Comparison of ENCODE assay signal across 17 cellular contexts in the genomic region with DNA sequence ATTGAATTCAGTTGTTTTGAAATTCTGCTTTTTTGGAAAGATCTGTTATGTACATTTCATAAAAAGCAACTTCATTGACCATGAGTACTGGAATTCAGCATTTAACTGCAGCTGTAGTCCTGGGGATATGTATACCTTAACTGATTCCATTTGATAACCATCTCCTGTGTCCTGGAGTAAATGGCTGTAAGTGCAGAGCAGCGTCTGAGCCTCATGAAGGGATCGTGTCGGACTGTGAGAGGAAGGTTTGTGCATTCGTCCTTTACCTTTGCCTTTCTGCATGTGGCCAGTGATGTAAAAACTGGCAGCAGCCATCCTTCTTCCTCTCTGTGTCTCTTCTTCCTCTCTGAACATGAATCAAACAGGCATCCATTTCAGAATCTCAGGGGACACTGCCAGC.
DNase-seq lines count a peak whose midpoint lies in the region; ATAC-seq, FAIRE-seq and TF ChIP-seq lines count a peak whose summit lies in the region.
"Had no signal": no experiment of that assay in that cellular context is flagged by ENCODE, and none has a peak within 500 bp of the region (broad histone marks: within the 10 kb centered on the region; RNA-seq: fewer than 3 reads in every experiment).

No MANE protein-coding gene starts in this region.

- TF ChIP-seq POLR2A in HepG2 (IDR thresholded peaks at IDR 0.05; ENCODE audit: insufficient read depth in 1 of 2, low read depth in 2 of 2, low read length in 2 of 2): no peak

- peaks cover 22% of the 10 kb centered on the region for H3K4me1 Mint-ChIP-seq in endodermal cell

- POLR2A ChIA-PET in HEK293 (lab: Yijun Ruan, JAX) (no interaction called here), HepG2 (lab: Yijun Ruan, JAX) (no interaction called here)

- H3K36me3 Mint-ChIP-seq in endodermal cell (ENCODE audit: low read depth): peaks cover 2% of the 10 kb centered on the region

- H3K27me3 ChIP-seq in HepG2 (ENCODE audit: control insufficient read depth in 1 of 2, insufficient read depth in 2 of 2, low read length in 2 of 2): no peaks in the 10 kb centered on the region
- H3K27me3 ChIP-seq in smooth muscle cell (ENCODE audit: low read depth): no peaks in the 10 kb centered on the region
- no peaks in the 10 kb centered on the region for H3K27me3 ChIP-seq in aorta (ENCODE audit: control insufficient read depth in 1 of 2, insufficient read depth in 2 of 2, low read length in 1 of 2)
- H3K27me3 ChIP-seq in endodermal cell (ENCODE audit: control insufficient read depth, insufficient read depth, low read length, poor library complexity, severe bottlenecking): peaks cover 55% of the 10 kb centered on the region
- H3K27me3 ChIP-seq: SJSA1 had no signal

- H3K27ac ChIP-seq in HEK293 (ENCODE audit: extremely low read depth, low read depth, low read length) (no peak overlapping the region), angular gyrus (ENCODE audit: low read depth, low read length) (peak overlapping the region; percentile 86), HepG2 (ENCODE audit: extremely low read length, insufficient read depth, low read length) (peak overlapping the region; percentile 85), smooth muscle cell (ENCODE audit: low read depth) (peak overlapping the region; percentile 64), aorta (ENCODE audit: low read depth in 1 of 2, low read length in 2 of 2) (peak overlapping the region in 1 of 2 donors; percentile 72), endodermal cell (ENCODE audit: low read depth, low read length) (no peak overlapping the region)
- H3K27ac ChIP-seq: HL-60, lower lobe of right lung, SJSA1 had no signal

- H4K20me1 ChIP-seq in HepG2 (ENCODE audit: insufficient read depth, low read length) (peaks cover 3% of the 10 kb centered on the region; the same call in 1 of the 2 replicates), smooth muscle cell (ENCODE audit: low read depth) (peaks cover 97% of the 10 kb centered on the region)

- H3K4me3 ChIP-seq in HEK293 (ENCODE audit: low read depth, low read length): no peak overlapping the region
- no peak overlapping the region for H3K4me3 ChIP-seq in HepG2 (replicated peaks in 1 of 3; ENCODE audit: insufficient read depth in 1 of 3, low read depth in 2 of 3, low read length in 3 of 3)
- no peak overlapping the region for H3K4me3 ChIP-seq in smooth muscle cell
- H3K4me3 ChIP-seq in foreskin fibroblast (ENCODE audit: low read depth in 1 of 2, low read length in 2 of 2): no peak overlapping the region
- H3K4me3 ChIP-seq in aorta (ENCODE audit: low read length in 2 of 2): no peak overlapping the region
- H3K4me3 ChIP-seq in endodermal cell (ENCODE audit: low read length): no peak overlapping the region
- H3K4me3 ChIP-seq: lower lobe of right lung, SJSA1 had no signal

- H3K4me1 ChIP-seq in HEK293 (ENCODE audit: control insufficient read depth, insufficient read depth, low read length) (peaks cover 10% of the 10 kb centered on the region; the same call in 1 of the 2 replicates), HepG2 (ENCODE audit: insufficient read depth, low read length) (peaks cover 91% of the 10 kb centered on the region), smooth muscle cell (ENCODE audit: low read depth) (peaks cover 23% of the 10 kb centered on the region), aorta (ENCODE audit: control insufficient read depth in 1 of 2, insufficient read depth in 2 of 2, low read length in 2 of 2) (peaks cover 7 to 9% of the 10 kb centered on the region in 2 donors), endodermal cell (ENCODE audit: control insufficient read depth, insufficient read depth, low read length) (peaks cover 24% of the 10 kb centered on the region)

- WGBS in HepG2 (ENCODE audit: low lambda C conversion rate): 67% methylated on average over 4 of the region's 4 CpGs
- WGBS in smooth muscle cell (ENCODE audit: low lambda C conversion rate): 64% methylated on average over 4 of the region's 4 CpGs
- WGBS in aorta, 2 donors: 6 to 12% methylated on average over 4 of the region's 4 CpGs
- 92 to 96% methylated on average over 2 to 4 of the region's 4 CpGs for WGBS in endodermal cell (ENCODE audit: insufficient coverage in 1 of 2, insufficient read length in 1 of 2), 2 experiments

- H3K36me3 ChIP-seq in HEK293 (ENCODE audit: control insufficient read depth in 2 of 2, insufficient read depth in 1 of 2, low read length in 2 of 2) (no peaks in the 10 kb centered on the region), HepG2 (replicated peaks in 1 of 2; ENCODE audit: control insufficient read depth in 1 of 2, insufficient read depth in 2 of 2, low read length in 2 of 2) (peaks cover 6 to 36% of the 10 kb centered on the region in 2 experiments), smooth muscle cell (ENCODE audit: low read depth) (no peaks in the 10 kb centered on the region), aorta (ENCODE audit: control insufficient read depth in 1 of 2, insufficient read depth in 2 of 2, low read length in 1 of 2) (no peaks in the 10 kb centered on the region), endodermal cell (ENCODE audit: control insufficient read depth, insufficient read depth, low read length) (no peaks in the 10 kb centered on the region)

- no peak overlapping the region for H3K4me3 Mint-ChIP-seq in endodermal cell
- H3K4me3 Mint-ChIP-seq: activated CD4-positive, alpha-beta T cell treated with anti-CD3 and anti-CD28 coated beads, Interleukin-2, amount 10 ng/mL, durations not matched to agents 24 days and 14 days; activated naive CD4-positive, alpha-beta T cell treated with anti-CD3 and anti-CD28 coated beads for 36 hours; naive B cell had no signal

- H3K27ac Mint-ChIP-seq in endodermal cell: no peak overlapping the region
- H3K27ac Mint-ChIP-seq: activated CD4-positive, alpha-beta T cell treated with anti-CD3 and anti-CD28 coated beads, Interleukin-2, amount 10 ng/mL, durations not matched to agents 24 days and 14 days; activated naive CD4-positive, alpha-beta T cell treated with anti-CD3 and anti-CD28 coated beads for 36 hours had no signal

- ATAC-seq in HepG2 (no peak), aorta (ENCODE audit: low FRiP score) (no peak)
- ATAC-seq: lower lobe of right lung had no signal

- BruUV-seq in HepG2 (replicated peaks; lab: Mats Ljungman, UMichigan): no TSS peak

- TF ChIP-seq RAD21 in HepG2 (CRISPR knock-in tag; IDR thresholded peaks at IDR 0.05): no peak

- FAIRE-seq in HepG2 (lab: Jason Lieb, UNC): no peak
- FAIRE-seq: frontal cortex had no signal

- H2AFZ ChIP-seq in HepG2 (ENCODE audit: low read length) (no peak overlapping the region), smooth muscle cell (ENCODE audit: low read depth) (no peak overlapping the region)

- H3K27me3 Mint-ChIP-seq in endodermal cell (ENCODE audit: insufficient read depth): peaks cover 42% of the 10 kb centered on the region
- H3K27me3 Mint-ChIP-seq: activated CD4-positive, alpha-beta T cell treated with anti-CD3 and anti-CD28 coated beads, Interleukin-2, amount 10 ng/mL, durations not matched to agents 24 days and 14 days had no signal

- H3K9ac ChIP-seq in HepG2 (ENCODE audit: insufficient read depth, low read depth, low read length) (peak overlapping the region; percentile 73; the same call in 1 of the 2 replicates), smooth muscle cell (ENCODE audit: low read depth) (no peak overlapping the region), endodermal cell (ENCODE audit: extremely low read depth, low read length, poor library complexity, severe bottlenecking) (no peak overlapping the region)

- DNase-seq in HepG2 (ENCODE audit: low spot score) (no peak), smooth muscle cell (lab: John Stamatoyannopoulos, UW; ENCODE audit: unreplicated experiment) (no peak), foreskin fibroblast (no peak), aorta (no peak), NCI-H1417 treated with DMSO at 0.1 percent for 48 hours (lab: John Stamatoyannopoulos, UW) (no peak), endodermal cell (no peak)
- DNase-seq: activated naive CD4-positive, alpha-beta T cell treated with anti-CD3 and anti-CD28 coated beads for 36 hours; activated T-cell treated with anti-CD3 and anti-CD28 coated beads for 4 hours; KG1; lower lobe of right lung; naive B cell had no signal

- H3K4me2 ChIP-seq in HepG2 (ENCODE audit: low read depth, low read length): peak overlapping the region; percentile 72; the same call in 1 of the 2 replicates
- peak overlapping the region; percentile 17 for H3K4me2 ChIP-seq in smooth muscle cell

- H3K9me3 ChIP-seq in HEK293 (ENCODE audit: control insufficient read depth, insufficient read depth, low read depth, low read length) (no peaks in the 10 kb centered on the region), HepG2 (ENCODE audit: low read length) (no peaks in the 10 kb centered on the region), smooth muscle cell (replicated peaks; ENCODE audit: low read depth) (no peaks in the 10 kb centered on the region), aorta (ENCODE audit: control insufficient read depth, low read length) (no peaks in the 10 kb centered on the region), endodermal cell (ENCODE audit: control insufficient read depth, low read length) (no peaks in the 10 kb centered on the region)
- H3K9me3 ChIP-seq: lower lobe of right lung, SJSA1 had no signal

- TF ChIP-seq CTCF in HEK293 (tag by site-specific recombination; IDR thresholded peaks at IDR 0.05) (no peak), HepG2 (CRISPR knock-in tag; IDR thresholded peaks at IDR 0.05) (no peak), smooth muscle cell (IDR thresholded peaks at IDR 0.05; ENCODE audit: borderline replicate concordance, insufficient read depth, poor library complexity, severe bottlenecking) (no peak), foreskin fibroblast (IDR thresholded peaks at IDR 0.05; ENCODE audit: low read depth, low read length) (no peak), endodermal cell (conservative IDR thresholded peaks at IDR 0.05) (no peak)

- in situ Hi-C loops in HepG2 (cut with HindIII; ENCODE audit: extremely low pct_ligation_motif_present, low pct_unique_long_range_greater_than_20kb): no loop called here

- H3K9me3 Mint-ChIP-seq in endodermal cell: no peaks in the 10 kb centered on the region
- H3K9me3 Mint-ChIP-seq: activated CD4-positive, alpha-beta T cell treated with anti-CD3 and anti-CD28 coated beads, Interleukin-2, amount 10 ng/mL, durations not matched to agents 24 days and 14 days; activated naive CD4-positive, alpha-beta T cell treated with anti-CD3 and anti-CD28 coated beads for 36 hours; naive B cell had no signal

- H3K79me2 ChIP-seq in HepG2 (ENCODE audit: insufficient read depth, low read length) (peaks cover 97% of the 10 kb centered on the region), smooth muscle cell (ENCODE audit: low read depth) (peaks cover 100% of the 10 kb centered on the region)

- no peak for TF ChIP-seq EP300 in HepG2 (IDR thresholded peaks at IDR 0.05; ENCODE audit: low read depth in 2 of 2, low read length in 2 of 2)
- TF ChIP-seq EP300 in HepG2 (CRISPR knock-in tag; IDR thresholded peaks at IDR 0.05; ENCODE audit: borderline replicate concordance): no peak

- intact Hi-C loops in HepG2 (cut with micrococcal nuclease; ENCODE audit: unreplicated experiment): loop anchor here (2.0 kb wide), 1 partner anchor 34 kb away; no protein-coding TSS in a partner anchor
- intact Hi-C loops in aorta (cut with DNase I): no loop called here

- CTCF ChIA-PET in HEK293 (lab: Yijun Ruan, JAX) (interaction anchor here (0.6 kb wide), 2 partner anchors 101 to 198 kb away, joined by 3 to 5 read pairs; no protein-coding TSS in a partner anchor), HepG2 (lab: Yijun Ruan, JAX; ENCODE audit: low intra/inter-chr PET ratio, low total read pairs) (no interaction called here)

- H3F3A ChIP-seq in smooth muscle cell (ENCODE audit: low read depth): peaks cover 46% of the 10 kb centered on the region

Comparison
In these comparisons a context has a peak if more than half of its experiments do, and no peak if none do; other contexts are left out.
1. H3K27ac ChIP-seq: peak in angular gyrus (single experiment), HepG2 (single experiment) and smooth muscle cell (single experiment); none in HEK293 (single experiment) and endodermal cell (single experiment).